ENCODE assay signal across 21 cellular contexts in genomic region chr4:148730766-148731165, GRCh38.
"Had no signal": no experiment of that assay in that cellular context is flagged by ENCODE, and none has a peak within 500 bp of the region (broad histone marks: within the 10 kb centered on the region; RNA-seq: fewer than 3 reads in every experiment).

No MANE protein-coding gene starts in this region.

- H3K4me1 Mint-ChIP-seq: activated naive CD4-positive, alpha-beta T cell treated with anti-CD3 and anti-CD28 coated beads, Interleukin-2, amount 50 U/mL, for 24 hours; brain; immature natural killer cell; naive thymus-derived CD4-positive, alpha-beta T cell; stimulated activated naive CD8-positive, alpha-beta T cell treated with anti-CD3 and anti-CD28 coated beads, Interleukin-15, amount 100 ng/mL, for 72 hours had no signal

- H3K9me3 Mint-ChIP-seq: activated CD4-positive, alpha-beta memory T cell treated with anti-CD3 and anti-CD28 coated beads for 36 hours; activated T-cell treated with anti-CD3 and anti-CD28 coated beads, Interleukin-2, amount 50 U/mL, for 4 hours; brain; naive thymus-derived CD4-positive, alpha-beta T cell; stimulated activated naive CD8-positive, alpha-beta T cell treated with anti-CD3 and anti-CD28 coated beads, Interleukin-15, amount 100 ng/mL, for 72 hours had no signal

- H3K27ac Mint-ChIP-seq: activated CD4-positive, alpha-beta memory T cell treated with anti-CD3 and anti-CD28 coated beads for 36 hours; activated naive CD4-positive, alpha-beta T cell treated with anti-CD3 and anti-CD28 coated beads, Interleukin-2, amount 50 U/mL, for 24 hours; immature natural killer cell; naive thymus-derived CD4-positive, alpha-beta T cell; stimulated activated naive CD8-positive, alpha-beta T cell treated with anti-CD3 and anti-CD28 coated beads, Interleukin-15, amount 100 ng/mL, for 72 hours had no signal

- H3K9me3 ChIP-seq: left lung, spleen, upper lobe of left lung had no signal

- H3K4me1 ChIP-seq: left lung, spleen, upper lobe of left lung had no signal

- H3K36me3 ChIP-seq: left lung, spleen, upper lobe of left lung had no signal

- H3K4me3 Mint-ChIP-seq: activated CD4-positive, alpha-beta memory T cell treated with anti-CD3 and anti-CD28 coated beads for 36 hours; activated naive CD4-positive, alpha-beta T cell treated with anti-CD3 and anti-CD28 coated beads, Interleukin-2, amount 50 U/mL, for 24 hours; activated T-cell treated with anti-CD3 and anti-CD28 coated beads, Interleukin-2, amount 50 U/mL, for 4 hours; brain; immature natural killer cell; naive thymus-derived CD4-positive, alpha-beta T cell; stimulated activated naive CD8-positive, alpha-beta T cell treated with anti-CD3 and anti-CD28 coated beads, Interleukin-15, amount 100 ng/mL, for 72 hours had no signal

- H3K4me3 ChIP-seq: coronary artery, left lung, spleen, upper lobe of left lung had no signal

- H3K27me3 Mint-ChIP-seq: activated naive CD4-positive, alpha-beta T cell treated with anti-CD3 and anti-CD28 coated beads, Interleukin-2, amount 50 U/mL, for 24 hours; brain; stimulated activated naive CD8-positive, alpha-beta T cell treated with anti-CD3 and anti-CD28 coated beads, Interleukin-15, amount 100 ng/mL, for 72 hours had no signal

- H3K27ac ChIP-seq: coronary artery, left lung, spleen, upper lobe of left lung had no signal

- ATAC-seq: activated T-cell treated with anti-CD3 and anti-CD28 coated beads, Interleukin-2, amount 50 U/mL, for 4 hours; left lung; naive thymus-derived CD4-positive, alpha-beta T cell; right cardiac atrium; stimulated activated naive CD8-positive, alpha-beta T cell treated with anti-CD3 and anti-CD28 coated beads, Interleukin-15, amount 100 ng/mL, for 72 hours had no signal

- H3K27me3 ChIP-seq: left lung, spleen, upper lobe of left lung had no signal

- DNase-seq: activated CD4-positive, alpha-beta memory T cell treated with anti-CD3 and anti-CD28 coated beads for 36 hours; activated effector memory CD4-positive, alpha-beta T cell treated with Interleukin-2 at 50 U/mL for 16 hours; activated T-cell treated with anti-CD3 and anti-CD28 coated beads, Interleukin-2, amount 50 U/mL, for 4 hours; amniotic stem cell; central memory CD4-positive, alpha-beta T cell; effector CD4-positive, alpha-beta T cell; foreskin melanocyte; head of caudate nucleus; immature natural killer cell; left lung; mammary epithelial cell; naive thymus-derived CD4-positive, alpha-beta T cell; nucleus accumbens; posterior cingulate gyrus; right cardiac atrium; spleen; stimulated activated naive CD8-positive, alpha-beta T cell treated with anti-CD3 and anti-CD28 coated beads, Interleukin-15, amount 100 ng/mL, for 72 hours; upper lobe of left lung had no signal

- H3K36me3 Mint-ChIP-seq: activated CD4-positive, alpha-beta memory T cell treated with anti-CD3 and anti-CD28 coated beads for 36 hours; activated naive CD4-positive, alpha-beta T cell treated with anti-CD3 and anti-CD28 coated beads, Interleukin-2, amount 50 U/mL, for 24 hours; brain; immature natural killer cell had no signal
